In genomic region chr4:77015390-77015789, GRCh38 we compare ENCODE assay signal across 10 cellular contexts.
DNase-seq lines count a peak whose midpoint lies in the region; ATAC-seq and TF ChIP-seq lines count a peak whose summit lies in the region.
"Had no signal": no experiment of that assay in that cellular context is flagged by ENCODE, and none has a peak within 500 bp of the region (broad histone marks: within the 10 kb centered on the region; RNA-seq: fewer than 3 reads in every experiment).

No MANE protein-coding gene starts in this region.

- H3K27ac ChIP-seq in AG04450 (ENCODE audit: low read depth, low read length) (peak overlapping the region; percentile 54), Karpas-422 (ENCODE audit: low read length) (no peak overlapping the region)
- H3K27ac ChIP-seq: gastrocnemius medialis had no signal

- H3K4me1 Mint-ChIP-seq in activated T-helper 1 cell treated with anti-CD3 and anti-CD28 coated beads, Interleukin-12 subunit alpha, Interleukin-12 subunit beta, Interleukin-2, Interleukin-4 antibody, amounts not matched to agents 30 ng/mL and 10 ng/mL and 1 ng/mL, durations not matched to agents 14 hours and 24 hours and 36 hours (ENCODE audit: low read depth) = peaks cover 29% of the 10 kb centered on the region
- H3K4me1 Mint-ChIP-seq in glutamatergic neuron (ENCODE audit: low read depth, unreplicated experiment) = peaks cover 12% of the 10 kb centered on the region

- no peak overlapping the region for H3K4me2 ChIP-seq in Karpas-422 (ENCODE audit: low read depth, low read length, poor library complexity, severe bottlenecking)

- no peaks in the 10 kb centered on the region for H3K4me1 ChIP-seq in Karpas-422 (ENCODE audit: low read length)
- H3K4me1 ChIP-seq: gastrocnemius medialis had no signal

- ATAC-seq in GM19023 (IDR thresholded peaks at IDR 0.05; ENCODE audit: unreplicated experiment) = no peak
- no peak for ATAC-seq in HG02763 (IDR thresholded peaks at IDR 0.05; ENCODE audit: unreplicated experiment)
- ATAC-seq: gastrocnemius medialis had no signal

- H3K4me3 Mint-ChIP-seq in activated T-helper 1 cell treated with anti-CD3 and anti-CD28 coated beads, Interleukin-12 subunit alpha, Interleukin-12 subunit beta, Interleukin-2, Interleukin-4 antibody, amounts not matched to agents 30 ng/mL and 10 ng/mL and 1 ng/mL, durations not matched to agents 14 hours and 24 hours and 36 hours = peak overlapping the region; percentile 13
- no peak overlapping the region for H3K4me3 Mint-ChIP-seq in glutamatergic neuron (ENCODE audit: unreplicated experiment)

- no peak overlapping the region for H3K4me3 ChIP-seq in AG04450 (ENCODE audit: low read depth, low read length)
- no peak overlapping the region for H3K4me3 ChIP-seq in Karpas-422 (ENCODE audit: low read length)
- H3K4me3 ChIP-seq: gastrocnemius medialis had no signal

- no peaks in the 10 kb centered on the region for H3K27me3 ChIP-seq in AG04450 (ENCODE audit: control insufficient read depth, insufficient read depth, low read length)
- no peaks in the 10 kb centered on the region for H3K27me3 ChIP-seq in Karpas-422 (ENCODE audit: low read length)
- H3K27me3 ChIP-seq: gastrocnemius medialis had no signal

- TF ChIP-seq CTCF in AG04450 (IDR thresholded peaks at IDR 0.05; ENCODE audit: low read depth, low read length) (no peak), glutamatergic neuron (IDR thresholded peaks at IDR 0.05; ENCODE audit: partially characterized antibody, unreplicated experiment) (no peak)

- peak; percentile 48 for DNase-seq in AG04450 (ENCODE audit: low read depth, low spot score)
- peak; percentile 1 for DNase-seq in HCEC 1CT
- DNase-seq in activated T-helper 1 cell treated with anti-CD3 and anti-CD28 coated beads, Interleukin-12 subunit alpha, Interleukin-12 subunit beta, Interleukin-2, Interleukin-4 antibody, amounts not matched to agents 30 ng/mL and 10 ng/mL and 1 ng/mL, durations not matched to agents 14 hours and 24 hours and 36 hours (ENCODE audit: low spot score) = no peak
- no peak for DNase-seq in glutamatergic neuron
- no peak for DNase-seq in Karpas-422
- no peak for DNase-seq in ecto neural progenitor cell (ENCODE audit: low spot score)
- DNase-seq: gastrocnemius medialis, occipital lobe had no signal

- intact Hi-C loops in activated T-helper 1 cell treated with anti-CD3 and anti-CD28 coated beads, Interleukin-12 subunit alpha, Interleukin-12 subunit beta, Interleukin-2, Interleukin-4 antibody, amounts not matched to agents 30 ng/mL and 10 ng/mL and 1 ng/mL, durations not matched to agents 14 hours and 24 hours and 36 hours (cut with micrococcal nuclease) = no loop called here

- H3K9me3 Mint-ChIP-seq in activated T-helper 1 cell treated with anti-CD3 and anti-CD28 coated beads, Interleukin-12 subunit alpha, Interleukin-12 subunit beta, Interleukin-2, Interleukin-4 antibody, amounts not matched to agents 30 ng/mL and 10 ng/mL and 1 ng/mL, durations not matched to agents 14 hours and 24 hours and 36 hours = no peaks in the 10 kb centered on the region
- no peaks in the 10 kb centered on the region for H3K9me3 Mint-ChIP-seq in glutamatergic neuron (ENCODE audit: unreplicated experiment)

- H2AFZ ChIP-seq in Karpas-422 (ENCODE audit: low read length) = no peak overlapping the region

- POLR2A ChIA-PET in AG04450 (lab: Yijun Ruan, JAX) = interaction anchor here (1.0 kb wide), 1 partner anchor 17 kb away, joined by 3 read pairs; no protein-coding TSS in a partner anchor

- H3K9ac ChIP-seq in Karpas-422 (ENCODE audit: low read length) = no peak overlapping the region

- peaks cover 30% of the 10 kb centered on the region for H3K36me3 Mint-ChIP-seq in activated T-helper 1 cell treated with anti-CD3 and anti-CD28 coated beads, Interleukin-12 subunit alpha, Interleukin-12 subunit beta, Interleukin-2, Interleukin-4 antibody, amounts not matched to agents 30 ng/mL and 10 ng/mL and 1 ng/mL, durations not matched to agents 14 hours and 24 hours and 36 hours (ENCODE audit: low read depth)
- H3K36me3 Mint-ChIP-seq in glutamatergic neuron (ENCODE audit: unreplicated experiment) = peaks cover 15% of the 10 kb centered on the region

- H3K79me2 ChIP-seq in Karpas-422 (ENCODE audit: low read length) = no peaks in the 10 kb centered on the region

- H3K9me3 ChIP-seq in AG04450 (ENCODE audit: control insufficient read depth, insufficient read depth, low read length) (no peaks in the 10 kb centered on the region), Karpas-422 (ENCODE audit: low read length) (no peaks in the 10 kb centered on the region)
- H3K9me3 ChIP-seq: gastrocnemius medialis had no signal

- no peak overlapping the region for H3K27ac Mint-ChIP-seq in activated T-helper 1 cell treated with anti-CD3 and anti-CD28 coated beads, Interleukin-12 subunit alpha, Interleukin-12 subunit beta, Interleukin-2, Interleukin-4 antibody, amounts not matched to agents 30 ng/mL and 10 ng/mL and 1 ng/mL, durations not matched to agents 14 hours and 24 hours and 36 hours
- H3K27ac Mint-ChIP-seq in glutamatergic neuron (ENCODE audit: unreplicated experiment) = peak overlapping the region; percentile 86

- H4K20me1 ChIP-seq in Karpas-422 (ENCODE audit: insufficient read depth, low read depth, low read length) = no peaks in the 10 kb centered on the region

- no peaks in the 10 kb centered on the region for H3K9me2 ChIP-seq in Karpas-422 (replicated peaks; ENCODE audit: insufficient read depth, low read length)

- H3K36me3 ChIP-seq in Karpas-422 (ENCODE audit: insufficient read depth, low read length) = no peaks in the 10 kb centered on the region

- H3K27me3 Mint-ChIP-seq in activated T-helper 1 cell treated with anti-CD3 and anti-CD28 coated beads, Interleukin-12 subunit alpha, Interleukin-12 subunit beta, Interleukin-2, Interleukin-4 antibody, amounts not matched to agents 30 ng/mL and 10 ng/mL and 1 ng/mL, durations not matched to agents 14 hours and 24 hours and 36 hours (ENCODE audit: insufficient read depth) = peaks cover 7% of the 10 kb centered on the region
- H3K27me3 Mint-ChIP-seq in glutamatergic neuron (ENCODE audit: unreplicated experiment) = peaks cover 8% of the 10 kb centered on the region

- CTCF ChIA-PET in AG04450 (lab: Charles Lee) = interaction anchor here (0.6 to 1.1 kb wide), 2 partner anchors 188 to 708 kb away, joined by 3 to 4 read pairs; no protein-coding TSS in a partner anchor

Comparison
In these comparisons a context has a peak if more than half of its experiments do, and no peak if none do; other contexts are left out.
1. DNase-seq: peak in AG04450 (single experiment) and HCEC 1CT (single experiment); none in activated T-helper 1 cell treated with anti-CD3 and anti-CD28 coated beads, Interleukin-12 subunit alpha, Interleukin-12 subunit beta, Interleukin-2, Interleukin-4 antibody, amounts not matched to agents 30 ng/mL and 10 ng/mL and 1 ng/mL, durations not matched to agents 14 hours and 24 hours and 36 hours (single experiment), glutamatergic neuron (single experiment), Karpas-422 (single experiment) and ecto neural progenitor cell (single experiment).